In the genomic region with DNA sequence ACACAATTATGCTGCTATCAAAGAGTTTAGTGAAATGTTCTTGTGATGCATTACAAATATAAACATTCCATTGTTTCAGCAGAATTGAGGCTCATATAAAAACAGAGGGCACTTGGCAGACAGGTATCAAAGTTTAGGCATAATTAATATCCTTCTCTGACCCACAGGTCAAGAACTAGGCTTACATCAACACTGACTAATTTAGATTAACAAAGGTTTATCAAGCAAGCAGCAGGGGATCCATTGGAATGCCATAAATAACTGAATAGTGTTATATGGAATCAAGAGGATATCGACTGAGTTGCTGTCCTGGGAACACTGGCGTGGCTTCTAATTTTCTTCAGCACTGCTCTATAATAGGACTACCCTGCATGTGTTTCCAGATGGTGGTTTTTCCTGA, we compare ENCODE assay signal across 16 cellular contexts.
DNase-seq lines count a peak whose midpoint lies in the region; ATAC-seq, FAIRE-seq and TF ChIP-seq lines count a peak whose summit lies in the region.
"Had no signal": no experiment of that assay in that cellular context is flagged by ENCODE, and none has a peak within 500 bp of the region (broad histone marks: within the 10 kb centered on the region; RNA-seq: fewer than 3 reads in every experiment).

No MANE protein-coding gene starts in this region.

- CTCF ChIA-PET in activated naive CD4-positive, alpha-beta T cell treated with anti-CD3 and anti-CD28 coated beads, Interleukin-2, amount 10 ng/mL, durations not matched to agents 7 days and 5 days (lab: Charles Lee), result no interaction called here

- H4K20me1 ChIP-seq in GM23338 (replicated peaks; ENCODE audit: insufficient read depth), result no peaks in the 10 kb centered on the region

- H3K4me2 ChIP-seq in GM23338, result no peak overlapping the region
- H3K4me2 ChIP-seq: A549 had no signal

- DNase-seq in GM23338 (ENCODE audit: low spot score), result peak; percentile 56
- DNase-seq in NCI-H226, result peak; percentile 4
- DNase-seq in astrocyte of the hippocampus (ENCODE audit: low read depth, low spot score), result peak; percentile 3
- DNase-seq in activated naive CD4-positive, alpha-beta T cell treated with anti-CD3 and anti-CD28 coated beads, Interleukin-2, amount 10 ng/mL, durations not matched to agents 7 days and 5 days, result no peak
- DNase-seq in GM19239 (ENCODE audit: insufficient read length, low spot score), result no peak
- no peak for DNase-seq in COLO668 (lab: John Stamatoyannopoulos, UW; ENCODE audit: unreplicated experiment)
- DNase-seq in DMS 273 (lab: John Stamatoyannopoulos, UW; ENCODE audit: unreplicated experiment), result no peak
- DNase-seq: Caco-2; CD8-positive, alpha-beta T cell; DMS 273 treated with DMSO at 0.1 percent for 48 hours; KG1 had no signal

- no peak overlapping the region for H3K4me3 ChIP-seq in GM23338
- H3K4me3 ChIP-seq: A549, GM12878 had no signal

- H3K27ac ChIP-seq in GM23338 (ENCODE audit: low read depth), result no peak overlapping the region
- H3K27ac ChIP-seq: A549 had no signal

- H3K36me3 ChIP-seq in GM23338 (ENCODE audit: insufficient read depth), result peaks cover 5% of the 10 kb centered on the region; the same call in 1 of the 2 replicates

- H3K79me2 ChIP-seq in GM23338 (replicated peaks; ENCODE audit: insufficient read depth), result no peaks in the 10 kb centered on the region

- TF ChIP-seq CTCF in GM23338 (conservative IDR thresholded peaks at IDR 0.05; ENCODE audit: low read depth in 2 of 2), result no peak

- H3K27ac Mint-ChIP-seq in GM23338, result peak overlapping the region; percentile 63; the same call in 1 of the 2 replicates
- H3K27ac Mint-ChIP-seq in activated naive CD4-positive, alpha-beta T cell treated with anti-CD3 and anti-CD28 coated beads, Interleukin-2, amount 10 ng/mL, durations not matched to agents 7 days and 5 days, result no peak overlapping the region
- H3K27ac Mint-ChIP-seq: CD14-positive monocyte; CD8-positive, alpha-beta T cell; IgD-negative memory B cell had no signal

- H2AFZ ChIP-seq in GM23338, result no peak overlapping the region

- H3K4me3 Mint-ChIP-seq in GM23338, result no peak overlapping the region
- no peak overlapping the region for H3K4me3 Mint-ChIP-seq in activated naive CD4-positive, alpha-beta T cell treated with anti-CD3 and anti-CD28 coated beads, Interleukin-2, amount 10 ng/mL, durations not matched to agents 7 days and 5 days
- H3K4me3 Mint-ChIP-seq: CD14-positive monocyte; CD8-positive, alpha-beta T cell; IgD-negative memory B cell had no signal

- no peaks in the 10 kb centered on the region for H3F3A ChIP-seq in GM23338 (replicated peaks; ENCODE audit: low read depth)

- peaks cover 7% of the 10 kb centered on the region; the same call in 2 of the 3 replicates for H3K4me1 Mint-ChIP-seq in GM23338
- no peaks in the 10 kb centered on the region for H3K4me1 Mint-ChIP-seq in activated naive CD4-positive, alpha-beta T cell treated with anti-CD3 and anti-CD28 coated beads, Interleukin-2, amount 10 ng/mL, durations not matched to agents 7 days and 5 days
- H3K4me1 Mint-ChIP-seq: CD14-positive monocyte, IgD-negative memory B cell had no signal

- no peak for ATAC-seq in GM23338
- ATAC-seq: A549; CD8-positive, alpha-beta T cell; GM12878; HCT116 had no signal

- no peaks in the 10 kb centered on the region for H3K9me2 ChIP-seq in GM23338 (ENCODE audit: insufficient read depth)

- H3K27me3 Mint-ChIP-seq in GM23338 (ENCODE audit: insufficient read depth, low read depth, poor library complexity), result no peaks in the 10 kb centered on the region
- no peaks in the 10 kb centered on the region for H3K27me3 Mint-ChIP-seq in activated naive CD4-positive, alpha-beta T cell treated with anti-CD3 and anti-CD28 coated beads, Interleukin-2, amount 10 ng/mL, durations not matched to agents 7 days and 5 days
- H3K27me3 Mint-ChIP-seq: IgD-negative memory B cell had no signal

- no peaks in the 10 kb centered on the region for H3K4me1 ChIP-seq in GM23338 (ENCODE audit: insufficient read depth)
- H3K4me1 ChIP-seq: Caco-2 had no signal

- H3K36me3 Mint-ChIP-seq in GM23338 (ENCODE audit: low read depth), result peaks cover 17% of the 10 kb centered on the region
- H3K36me3 Mint-ChIP-seq in activated naive CD4-positive, alpha-beta T cell treated with anti-CD3 and anti-CD28 coated beads, Interleukin-2, amount 10 ng/mL, durations not matched to agents 7 days and 5 days, result no peaks in the 10 kb centered on the region
- H3K36me3 Mint-ChIP-seq: CD14-positive monocyte; CD8-positive, alpha-beta T cell; IgD-negative memory B cell had no signal

- peaks cover 22% of the 10 kb centered on the region for H3K9me3 Mint-ChIP-seq in GM23338
- H3K9me3 Mint-ChIP-seq in activated naive CD4-positive, alpha-beta T cell treated with anti-CD3 and anti-CD28 coated beads, Interleukin-2, amount 10 ng/mL, durations not matched to agents 7 days and 5 days, result peaks cover 13% of the 10 kb centered on the region

- no peaks in the 10 kb centered on the region for H3K27me3 ChIP-seq in GM23338 (ENCODE audit: insufficient read depth)

- FAIRE-seq in GM19239 (lab: Jason Lieb, UNC), result no peak
- FAIRE-seq: A549, GM12878 had no signal

TF ChIP-seq in GM23338, 12 proteins besides CTCF, POLR2A, EP300 and RAD21:
- TF ChIP-seq, protein P1, sequence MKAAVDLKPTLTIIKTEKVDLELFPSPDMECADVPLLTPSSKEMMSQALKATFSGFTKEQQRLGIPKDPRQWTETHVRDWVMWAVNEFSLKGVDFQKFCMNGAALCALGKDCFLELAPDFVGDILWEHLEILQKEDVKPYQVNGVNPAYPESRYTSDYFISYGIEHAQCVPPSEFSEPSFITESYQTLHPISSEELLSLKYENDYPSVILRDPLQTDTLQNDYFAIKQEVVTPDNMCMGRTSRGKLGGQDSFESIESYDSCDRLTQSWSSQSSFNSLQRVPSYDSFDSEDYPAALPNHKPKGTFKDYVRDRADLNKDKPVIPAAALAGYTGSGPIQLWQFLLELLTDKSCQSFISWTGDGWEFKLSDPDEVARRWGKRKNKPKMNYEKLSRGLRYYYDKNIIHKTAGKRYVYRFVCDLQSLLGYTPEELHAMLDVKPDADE (IDR thresholded peaks at IDR 0.05), result no peak
- TF ChIP-seq NANOG (IDR thresholded peaks at IDR 0.05; ENCODE audit: borderline replicate concordance) (no peak), POLR2AphosphoS5 (IDR thresholded peaks at IDR 0.05; ENCODE audit: low read depth) (no peak)
TF ChIP-seq in GM23338: peak in this region for 0.

Comparison
In these comparisons a context has a peak if more than half of its experiments do, and no peak if none do; other contexts are left out.
1. DNase-seq: peak in GM23338 (single experiment), NCI-H226 (single experiment) and astrocyte of the hippocampus (single experiment); none in activated naive CD4-positive, alpha-beta T cell treated with anti-CD3 and anti-CD28 coated beads, Interleukin-2, amount 10 ng/mL, durations not matched to agents 7 days and 5 days (single experiment), GM19239 (single experiment), COLO668 (single experiment) and DMS 273 (single experiment).